In the genomic region with DNA sequence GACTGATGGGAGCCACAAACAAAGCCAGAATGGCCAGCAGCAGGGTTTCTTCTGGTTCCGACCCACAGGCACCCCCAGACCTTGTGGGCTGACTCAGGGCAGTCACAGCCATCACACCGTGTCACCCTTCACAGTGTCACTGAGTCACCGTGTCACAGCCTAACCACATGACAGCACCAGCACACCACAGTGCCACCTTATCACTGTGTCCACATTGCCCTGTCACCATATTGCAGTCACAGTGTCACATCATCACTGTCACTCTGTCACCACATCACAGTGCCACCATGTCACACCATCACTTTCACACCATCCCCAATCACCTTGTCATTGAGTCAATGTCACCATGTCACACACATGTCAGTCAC, we compare ENCODE assay signal across 11 cellular contexts.
DNase-seq lines count a peak whose midpoint lies in the region; ATAC-seq, FAIRE-seq and TF ChIP-seq lines count a peak whose summit lies in the region.
"Had no signal": no experiment of that assay in that cellular context is flagged by ENCODE, and none has a peak within 500 bp of the region (broad histone marks: within the 10 kb centered on the region; RNA-seq: fewer than 3 reads in every experiment).

No MANE protein-coding gene starts in this region.

- H3K27me3 Mint-ChIP-seq in naive thymus-derived CD4-positive, alpha-beta T cell: peaks cover 0 to 4% (median 0%) of the 10 kb centered on the region in 5 donors

- POLR2A ChIA-PET in AG04450 (lab: Yijun Ruan, JAX): no interaction called here
- POLR2A ChIA-PET in naive thymus-derived CD4-positive, alpha-beta T cell (lab: Charles Lee): no interaction called here

- peak; percentile 67 for ATAC-seq in naive thymus-derived CD4-positive, alpha-beta T cell
- ATAC-seq in GM21390 (IDR thresholded peaks at IDR 0.05; ENCODE audit: unreplicated experiment) (no peak), HG02763 (IDR thresholded peaks at IDR 0.05; ENCODE audit: unreplicated experiment) (no peak), HG03571 (IDR thresholded peaks at IDR 0.05; ENCODE audit: unreplicated experiment) (no peak)

- H3K27me3 ChIP-seq in AG04450 (ENCODE audit: control insufficient read depth, insufficient read depth, low read length): peaks cover 2% of the 10 kb centered on the region
- H3K27me3 ChIP-seq in naive thymus-derived CD4-positive, alpha-beta T cell (ENCODE audit: control insufficient read depth in 2 of 2, insufficient read depth in 2 of 2, low read length in 2 of 2): no peaks in the 10 kb centered on the region

- no peaks in the 10 kb centered on the region for H3K36me3 ChIP-seq in naive thymus-derived CD4-positive, alpha-beta T cell (ENCODE audit: control insufficient read depth in 2 of 3, insufficient read depth in 3 of 3, low read length in 3 of 3)

- FAIRE-seq in GM12892 (lab: Jason Lieb, UNC): peak; percentile 83
- FAIRE-seq: astrocyte, small intestine had no signal

- no peaks in the 10 kb centered on the region for H3K9me3 Mint-ChIP-seq in naive thymus-derived CD4-positive, alpha-beta T cell

- no peaks in the 10 kb centered on the region for H3K4me1 ChIP-seq in naive thymus-derived CD4-positive, alpha-beta T cell (ENCODE audit: control insufficient read depth in 2 of 2, insufficient read depth in 2 of 2, low read length in 2 of 2)

- no peaks in the 10 kb centered on the region; the same call in 1 of the 2 replicates for H3K9me3 ChIP-seq in AG04450 (ENCODE audit: control insufficient read depth, insufficient read depth, low read length)
- no peaks in the 10 kb centered on the region for H3K9me3 ChIP-seq in naive thymus-derived CD4-positive, alpha-beta T cell (ENCODE audit: control insufficient read depth in 2 of 3, low read length in 3 of 3)

- H3K36me3 Mint-ChIP-seq in naive thymus-derived CD4-positive, alpha-beta T cell: no peaks in the 10 kb centered on the region

- H3K4me3 Mint-ChIP-seq in naive thymus-derived CD4-positive, alpha-beta T cell: no peak overlapping the region

- DNase-seq in AG04450 (ENCODE audit: low read depth, low spot score): no peak
- DNase-seq in GM12892 (ENCODE audit: insufficient read length): no peak
- DNase-seq in activated T-cell treated with anti-CD3 and anti-CD28 coated beads, Interleukin-2, amount 50 U/mL, for 48 hours: peak; percentile 31 to 56
- DNase-seq in naive thymus-derived CD4-positive, alpha-beta T cell: peak in 1 of 9 donors; percentile 37
- no peak for DNase-seq in GF-D8 (lab: John Stamatoyannopoulos, UW)
- DNase-seq: NCI-H187 treated with DMSO at 0.1 percent for 48 hours, small intestine had no signal

- H3K4me1 Mint-ChIP-seq in naive thymus-derived CD4-positive, alpha-beta T cell: peaks cover 0 to 13% (median 0%) of the 10 kb centered on the region in 7 donors

- peak overlapping the region; percentile 47 for H3K27ac ChIP-seq in AG04450 (ENCODE audit: low read depth, low read length)
- no peak overlapping the region for H3K27ac ChIP-seq in naive thymus-derived CD4-positive, alpha-beta T cell (ENCODE audit: low read depth, low read length)

- H3K4me3 ChIP-seq in AG04450 (ENCODE audit: low read depth, low read length): no peak overlapping the region
- no peak overlapping the region for H3K4me3 ChIP-seq in naive thymus-derived CD4-positive, alpha-beta T cell (ENCODE audit: low read length)

- intact Hi-C loops in naive thymus-derived CD4-positive, alpha-beta T cell (cut with micrococcal nuclease): no loop called here

- no peak for TF ChIP-seq POLR2A in GM12892 (IDR thresholded peaks at IDR 0.05; ENCODE audit: low read depth, low read length)

- CTCF ChIA-PET in AG04450 (lab: Charles Lee): no interaction called here
- CTCF ChIA-PET in naive thymus-derived CD4-positive, alpha-beta T cell (lab: Charles Lee): no interaction called here

- H3K27ac Mint-ChIP-seq in naive thymus-derived CD4-positive, alpha-beta T cell: peak overlapping the region in 1 of 9 donors; percentile 65

- TF ChIP-seq CTCF in AG04450 (IDR thresholded peaks at IDR 0.05; ENCODE audit: low read depth, low read length): no peak

Comparison
In these comparisons a context has a peak if more than half of its experiments do, and no peak if none do; other contexts are left out.
1. DNase-seq: peak in activated T-cell treated with anti-CD3 and anti-CD28 coated beads, Interleukin-2, amount 50 U/mL, for 48 hours (2 of 2); none in AG04450 (single experiment), GM12892 (single experiment) and GF-D8 (single experiment).